Comparison of ENCODE assay signal across 16 cellular contexts in genomic region chr14:95263527-95264231, GRCh38.
"Had no signal": no experiment of that assay in that cellular context is flagged by ENCODE, and none has a peak within 500 bp of the region (broad histone marks: within the 10 kb centered on the region; RNA-seq: fewer than 3 reads in every experiment).

No MANE protein-coding gene starts in this region.

- H3K36me3 ChIP-seq: adrenal gland, colonic mucosa, tibial artery, vagina had no signal

- H3K4me3 ChIP-seq: adrenal gland, colonic mucosa, tibial artery, vagina had no signal

- H3K9me3 Mint-ChIP-seq: activated naive CD4-positive, alpha-beta T cell treated with anti-CD3 and anti-CD28 coated beads, Interleukin-2, amount 10 ng/mL, durations not matched to agents 7 days and 5 days; T-helper 2 cell treated with Interferon-gamma antibody and Interleukin-4, amounts not matched to agents 5 μg/mL and 100 μg/mL, for 36 hours had no signal

- H3K4me1 ChIP-seq: parathyroid adenoma had no signal

- H3K27me3 ChIP-seq: adrenal gland, colonic mucosa, tibial artery, vagina had no signal

- H3K27ac Mint-ChIP-seq: activated naive CD4-positive, alpha-beta T cell treated with anti-CD3 and anti-CD28 coated beads, Interleukin-2, amount 10 ng/mL, durations not matched to agents 7 days and 5 days; naive thymus-derived CD4-positive, alpha-beta T cell; T-helper 2 cell treated with Interferon-gamma antibody and Interleukin-4, amounts not matched to agents 5 μg/mL and 100 μg/mL, for 36 hours had no signal

- H3K9me3 ChIP-seq: adrenal gland, colonic mucosa, tibial artery, vagina had no signal

- H3K79me2 ChIP-seq: parathyroid adenoma had no signal

- ATAC-seq: esophagus mucosa; naive thymus-derived CD4-positive, alpha-beta T cell had no signal

- H3K9ac ChIP-seq: parathyroid adenoma had no signal

- H2AFZ ChIP-seq: parathyroid adenoma had no signal

- H3K27me3 Mint-ChIP-seq: activated naive CD4-positive, alpha-beta T cell treated with anti-CD3 and anti-CD28 coated beads, Interleukin-2, amount 10 ng/mL, durations not matched to agents 7 days and 5 days had no signal

- H3K4me3 Mint-ChIP-seq: activated naive CD4-positive, alpha-beta T cell treated with anti-CD3 and anti-CD28 coated beads, Interleukin-2, amount 10 ng/mL, durations not matched to agents 7 days and 5 days; naive thymus-derived CD4-positive, alpha-beta T cell; T-helper 2 cell treated with Interferon-gamma antibody and Interleukin-4, amounts not matched to agents 5 μg/mL and 100 μg/mL, for 36 hours had no signal

- H3K36me3 Mint-ChIP-seq: activated naive CD4-positive, alpha-beta T cell treated with anti-CD3 and anti-CD28 coated beads, Interleukin-2, amount 10 ng/mL, durations not matched to agents 7 days and 5 days had no signal

- H3K27ac ChIP-seq: adrenal gland, parathyroid adenoma, tibial artery, vagina had no signal

- DNase-seq: activated CD4-positive, alpha-beta T cell treated with anti-CD3 and anti-CD28 coated beads, Interleukin-2, amount 50 U/mL, for 1 hour; activated naive CD4-positive, alpha-beta T cell treated with anti-CD3 and anti-CD28 coated beads, Interleukin-2, amount 10 ng/mL, durations not matched to agents 7 days and 5 days; activated T-cell treated with anti-CD3 and anti-CD28 coated beads, Interleukin-2, amount 50 U/mL, for 1 hour; central memory CD4-positive, alpha-beta T cell; colonic mucosa; hippocampal formation; kidney glomerular epithelial cell; naive thymus-derived CD4-positive, alpha-beta T cell; stimulated activated CD4-positive, alpha-beta T cell treated with anti-CD3 and anti-CD28 coated beads, Interleukin-12 subunit alpha, Interleukin-12 subunit beta, amount 100 ng/mL, for 4 hours; stimulated activated CD4-positive, alpha-beta T cell treated with anti-CD3 and anti-CD28 coated beads, Interleukin-2, amount 100 ng/mL, for 24 hours; tibial artery had no signal
